In genomic region chr4:95114521-95114920, GRCh38 we compare ENCODE assay signal across 22 cellular contexts.
DNase-seq lines count a peak whose midpoint lies in the region; ATAC-seq, FAIRE-seq and TF ChIP-seq lines count a peak whose summit lies in the region.
"Had no signal": no experiment of that assay in that cellular context is flagged by ENCODE, and none has a peak within 500 bp of the region (broad histone marks: within the 10 kb centered on the region; RNA-seq: fewer than 3 reads in every experiment).

No MANE protein-coding gene starts in this region.

- H3K9ac ChIP-seq in PC-3 (ENCODE audit: low read length): no peak overlapping the region
- H3K9ac ChIP-seq: KMS-11 had no signal

- H3K27ac ChIP-seq in PC-3 (ENCODE audit: low read length) (no peak overlapping the region), pancreas (no peak overlapping the region), PC-9 (no peak overlapping the region)
- H3K27ac ChIP-seq: 22Rv1, KMS-11, SJSA1 had no signal

- no peaks in the 10 kb centered on the region for H3K36me3 ChIP-seq in PC-3 (ENCODE audit: low read depth, low read length)
- no peaks in the 10 kb centered on the region for H3K36me3 ChIP-seq in pancreas
- H3K36me3 ChIP-seq in PC-9 (ENCODE audit: low read depth): no peaks in the 10 kb centered on the region
- H3K36me3 ChIP-seq: SJSA1 had no signal

- no peaks in the 10 kb centered on the region for H3K4me1 Mint-ChIP-seq in activated CD4-positive, alpha-beta T cell treated with anti-CD3 and anti-CD28 coated beads for 36 hours
- H3K4me1 Mint-ChIP-seq: GM23338, H9, IgD-negative memory B cell had no signal

- TF ChIP-seq CTCF in PC-3 (conservative IDR thresholded peaks at IDR 0.05; ENCODE audit: low read depth, low read length) (no peak), pancreas (IDR thresholded peaks at IDR 0.05) (no peak), PC-9 (conservative IDR thresholded peaks at IDR 0.05) (no peak)

- H3K4me3 ChIP-seq in PC-3 (ENCODE audit: low read length): no peak overlapping the region
- H3K4me3 ChIP-seq in pancreas: no peak overlapping the region
- no peak overlapping the region for H3K4me3 ChIP-seq in PC-9
- H3K4me3 ChIP-seq: GM23338, SJSA1 had no signal

- H3K27me3 ChIP-seq in PC-3 (ENCODE audit: low read length): no peaks in the 10 kb centered on the region
- no peaks in the 10 kb centered on the region for H3K27me3 ChIP-seq in pancreas
- no peaks in the 10 kb centered on the region for H3K27me3 ChIP-seq in PC-9 (ENCODE audit: insufficient read depth, low read depth)
- H3K27me3 ChIP-seq: SJSA1 had no signal

- peak; percentile 14 for DNase-seq in activated CD4-positive, alpha-beta T cell treated with anti-CD3 and anti-CD28 coated beads for 36 hours
- DNase-seq in activated CD4-positive, alpha-beta T cell treated with anti-CD3 and anti-CD28 coated beads for 48 hours: no peak
- peak; percentile 65 for DNase-seq in PC-3
- peak; percentile 6 for DNase-seq in dedifferentiated amniotic fluid mesenchymal stem cell (ENCODE audit: extremely low spot score)
- peak; percentile 29 for DNase-seq in renal cortical epithelial cell (ENCODE audit: low read depth)
- no peak for DNase-seq in T1000 (lab: John Stamatoyannopoulos, UW)
- DNase-seq in pancreas: no peak
- DNase-seq in PC-9: no peak
- DNase-seq: H9, MM.1S, NCI-H2029, NCI-H446, NCI-H524 treated with DMSO at 0.1 percent for 48 hours, NCI-H774, Right ventricle myocardium superior, RPMI8226 had no signal

- H3K9me2 ChIP-seq in PC-3 (replicated peaks; ENCODE audit: low read length): no peaks in the 10 kb centered on the region
- no peaks in the 10 kb centered on the region for H3K9me2 ChIP-seq in PC-9 (ENCODE audit: insufficient read depth)

- POLR2A ChIA-PET in activated CD4-positive, alpha-beta T cell treated with anti-CD3 and anti-CD28 coated beads for 36 hours (lab: Charles Lee): no interaction called here
- POLR2A ChIA-PET in PC-3 (lab: Charles Lee; ENCODE audit: unreplicated experiment): no interaction called here
- POLR2A ChIA-PET in PC-9 (lab: Charles Lee; ENCODE audit: unreplicated experiment): no interaction called here

- H3F3A ChIP-seq in PC-3 (ENCODE audit: low read length, unreplicated experiment): no peaks in the 10 kb centered on the region
- no peaks in the 10 kb centered on the region for H3F3A ChIP-seq in PC-9 (ENCODE audit: insufficient read depth, low read depth)

- H3K4me1 ChIP-seq in PC-3 (ENCODE audit: insufficient read depth, low read length) (peaks cover 13% of the 10 kb centered on the region), pancreas (no peaks in the 10 kb centered on the region), PC-9 (replicated peaks; ENCODE audit: insufficient read depth) (no peaks in the 10 kb centered on the region)
- H3K4me1 ChIP-seq: SJSA1 had no signal

- H4K20me1 ChIP-seq in PC-3 (ENCODE audit: low read length) (no peaks in the 10 kb centered on the region), PC-9 (ENCODE audit: insufficient read depth) (no peaks in the 10 kb centered on the region)

- CTCF ChIA-PET in activated CD4-positive, alpha-beta T cell treated with anti-CD3 and anti-CD28 coated beads for 36 hours (lab: Charles Lee): no interaction called here
- CTCF ChIA-PET in PC-3 (lab: Charles Lee) (no interaction called here), PC-9 (lab: Charles Lee) (no interaction called here)

- H3K9me3 ChIP-seq in PC-3 (ENCODE audit: low read length) (no peaks in the 10 kb centered on the region), pancreas (no peaks in the 10 kb centered on the region), PC-9 (ENCODE audit: insufficient read depth, low read depth) (no peaks in the 10 kb centered on the region)
- H3K9me3 ChIP-seq: SJSA1 had no signal

- no peak for ATAC-seq in activated CD4-positive, alpha-beta T cell treated with anti-CD3 and anti-CD28 coated beads for 36 hours
- ATAC-seq in PC-3 (peak; percentile 58), pancreas (no peak)
- ATAC-seq: GM23338 had no signal

- H2AFZ ChIP-seq in PC-3 (ENCODE audit: low read length) (no peak overlapping the region), PC-9 (no peak overlapping the region)
- H2AFZ ChIP-seq: GM23338 had no signal

- intact Hi-C loops in activated CD4-positive, alpha-beta T cell treated with anti-CD3 and anti-CD28 coated beads for 36 hours (cut with DNase I, micrococcal nuclease): no loop called here
- intact Hi-C loops in PC-3 (cut with micrococcal nuclease): no loop called here
- intact Hi-C loops in pancreas (cut with DNase I): no loop called here
- intact Hi-C loops in PC-9 (cut with micrococcal nuclease; ENCODE audit: unreplicated experiment): no loop called here

- no peaks in the 10 kb centered on the region for H3K9me3 Mint-ChIP-seq in activated CD4-positive, alpha-beta T cell treated with anti-CD3 and anti-CD28 coated beads for 36 hours (ENCODE audit: low read depth)
- H3K9me3 Mint-ChIP-seq: GM23338, H9 had no signal

- no peaks in the 10 kb centered on the region for H3K36me3 Mint-ChIP-seq in activated CD4-positive, alpha-beta T cell treated with anti-CD3 and anti-CD28 coated beads for 36 hours (ENCODE audit: low read depth)
- H3K36me3 Mint-ChIP-seq: IgD-negative memory B cell had no signal

- H3K4me3 Mint-ChIP-seq in activated CD4-positive, alpha-beta T cell treated with anti-CD3 and anti-CD28 coated beads for 36 hours: no peak overlapping the region
- H3K4me3 Mint-ChIP-seq: GM23338, H9, IgD-negative memory B cell had no signal

- whole genome bisulfite sequencing in pancreas, 2 donors: 73 to 76% methylated on average over 3 of the region's 3 CpGs

- no TSS peak for BruUV-seq in PC-3 (replicated peaks; lab: Mats Ljungman, UMichigan)
- BruUV-seq in PC-9 (replicated peaks; lab: Mats Ljungman, UMichigan): no TSS peak

- H3K27me3 Mint-ChIP-seq in activated CD4-positive, alpha-beta T cell treated with anti-CD3 and anti-CD28 coated beads for 36 hours: peaks cover 2% of the 10 kb centered on the region
- H3K27me3 Mint-ChIP-seq: IgD-negative memory B cell had no signal

- H3K27ac Mint-ChIP-seq in activated CD4-positive, alpha-beta T cell treated with anti-CD3 and anti-CD28 coated beads for 36 hours: no peak overlapping the region
- H3K27ac Mint-ChIP-seq: GM23338, H9, IgD-negative memory B cell had no signal

- H3K79me2 ChIP-seq in PC-3 (ENCODE audit: low read length): no peaks in the 10 kb centered on the region
- H3K79me2 ChIP-seq in PC-9 (ENCODE audit: low read depth): no peaks in the 10 kb centered on the region

- no peak for FAIRE-seq in pancreas (lab: Jason Lieb, UNC)
- FAIRE-seq: G401.6 had no signal

- H3K4me2 ChIP-seq in PC-3 (ENCODE audit: low read length): no peak overlapping the region
- no peak overlapping the region for H3K4me2 ChIP-seq in PC-9
- H3K4me2 ChIP-seq: GM23338, KMS-11 had no signal

Comparison
In these comparisons a context has a peak if more than half of its experiments do, and no peak if none do; other contexts are left out.
1. DNase-seq: peak in activated CD4-positive, alpha-beta T cell treated with anti-CD3 and anti-CD28 coated beads for 36 hours (single experiment), PC-3 (single experiment), dedifferentiated amniotic fluid mesenchymal stem cell (single experiment) and renal cortical epithelial cell (single experiment); none in activated CD4-positive, alpha-beta T cell treated with anti-CD3 and anti-CD28 coated beads for 48 hours (single experiment), T1000 (single experiment), pancreas (0 of 6) and PC-9 (0 of 2).